ENCODE assay signal across 8 cellular contexts in the genomic region with DNA sequence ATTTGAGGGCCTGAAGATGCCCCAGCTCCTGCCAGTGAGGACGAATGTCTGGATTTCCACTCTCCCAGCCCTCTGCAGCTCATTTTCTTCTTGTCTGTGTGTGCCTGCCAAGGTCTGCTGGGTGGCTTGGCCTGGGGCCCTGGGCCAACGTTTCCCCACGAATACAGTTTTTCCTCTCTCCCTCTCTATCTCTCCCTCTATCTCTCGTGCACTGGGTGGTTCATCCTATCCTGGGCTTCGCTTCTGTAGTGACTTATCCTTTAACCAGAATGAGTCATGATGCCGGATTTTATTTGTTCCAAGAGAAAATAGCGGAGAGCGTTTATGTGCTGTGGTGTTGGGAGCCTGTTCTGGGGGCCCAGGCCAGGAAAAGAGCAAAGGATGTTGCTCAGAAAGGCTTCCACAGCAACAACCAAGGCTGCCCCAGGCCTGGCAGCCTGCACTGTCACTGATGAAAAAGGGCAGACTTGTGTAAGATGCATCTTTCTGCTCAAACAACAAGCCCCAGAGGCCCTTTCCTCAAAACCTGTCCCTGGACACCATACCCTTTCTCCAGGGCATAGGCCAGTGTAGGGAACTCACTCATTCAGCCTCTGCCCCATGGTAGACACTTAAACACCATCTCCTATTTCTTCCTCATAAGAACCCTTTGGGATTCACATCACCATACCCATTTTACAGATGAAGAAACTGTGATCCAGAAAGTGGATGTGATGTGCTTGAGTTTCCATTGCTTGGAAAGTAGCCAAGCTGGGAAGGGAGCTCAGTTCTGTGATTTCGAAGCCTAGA. TPM values are rescaled to one million over a fixed set of nuclear protein-coding genes. Genes with fewer than 3 reads are reported as not detected.
A peak's percentile ranks its signal among the peaks of the same experiment; 100 is the strongest.
DNase-seq lines count a peak whose midpoint lies in the region; ATAC-seq and TF ChIP-seq lines count a peak whose summit lies in the region.
"Had no signal": no experiment of that assay in that cellular context is flagged by ENCODE, and none has a peak within 500 bp of the region (broad histone marks: within the 10 kb centered on the region; RNA-seq: fewer than 3 reads in every experiment).

No MANE protein-coding gene starts in this region.

- H3K4me1 ChIP-seq in body of pancreas: no peaks in the 10 kb centered on the region
- H3K4me1 ChIP-seq in transverse colon: no peaks in the 10 kb centered on the region

- DNase-seq in HT1080 (ENCODE audit: low read depth) (peak; percentile 96), body of pancreas (peak in 1 of 4 donors; percentile 14), iris pigment epithelial cell (ENCODE audit: low read depth) (peak; percentile 90), transverse colon (no peak), germinal center (ENCODE audit: low spot score) (no peak), SK-N-DZ (ENCODE audit: low spot score) (no peak)
- DNase-seq: NCI-H446 treated with DMSO at 0.1 percent for 48 hours had no signal

- no peak overlapping the region for H3K4me3 ChIP-seq in body of pancreas
- H3K4me3 ChIP-seq in transverse colon: no peak overlapping the region

- TF ChIP-seq POLR2A in body of pancreas (IDR thresholded peaks at IDR 0.05): no peak
- no peak for TF ChIP-seq POLR2A in transverse colon (IDR thresholded peaks at IDR 0.05)

- in situ Hi-C loops in transverse colon (cut with MboI; ENCODE audit: low pct_ligation_motif_present in 1 of 4, low pct_unique_long_range_greater_than_20kb in 1 of 4, low sequenced_read_pairs in 3 of 4): loop anchor here in 3 of 4 donors (5.0 to 25.0 kb wide), 3 partner anchors 80 to 147 kb away; a partner anchor contains a TSS

- WGBS in body of pancreas, 2 donors: 67 to 75% methylated on average over 8 to 9 of the region's 9 CpGs
- WGBS in transverse colon (ENCODE audit: low coverage in 1 of 2), 2 donors: 65 to 69% methylated on average over 9 of the region's 9 CpGs

- H3K27me3 ChIP-seq in body of pancreas: no peaks in the 10 kb centered on the region
- peaks cover 4% of the 10 kb centered on the region for H3K27me3 ChIP-seq in transverse colon

- intact Hi-C loops in body of pancreas (cut with DNase I): loop anchor here (5.0 kb wide), 1 partner anchor 82 kb away; no protein-coding TSS in a partner anchor
- intact Hi-C loops in transverse colon (cut with DNase I; ENCODE audit: low total_unique reads): loop anchor here (5.0 kb wide), 1 partner anchor 77 kb away; no protein-coding TSS in a partner anchor

- TF ChIP-seq CTCF in body of pancreas (IDR thresholded peaks at IDR 0.05) (no peak), transverse colon (IDR thresholded peaks at IDR 0.05) (no peak)

- H3K9me3 ChIP-seq in body of pancreas: no peaks in the 10 kb centered on the region
- H3K9me3 ChIP-seq in transverse colon: no peaks in the 10 kb centered on the region

- ATAC-seq in body of pancreas: peak; percentile 33
- no peak for ATAC-seq in GM21723 (IDR thresholded peaks at IDR 0.05; ENCODE audit: unreplicated experiment)

- no peaks in the 10 kb centered on the region for H3K36me3 ChIP-seq in body of pancreas (replicated peaks in 1 of 2; ENCODE audit: insufficient read depth in 1 of 2, low read depth in 2 of 2)
- no peaks in the 10 kb centered on the region for H3K36me3 ChIP-seq in transverse colon

- TF ChIP-seq EP300 in transverse colon (IDR thresholded peaks at IDR 0.05; ENCODE audit: low read depth): no peak

- H3K27ac ChIP-seq in body of pancreas: no peak overlapping the region
- peak overlapping the region; percentile 30 to 60 (median 50) for H3K27ac ChIP-seq in transverse colon

RNA-seq across cellular contexts. Expression of a gene that starts 47.3 kb away (rescaled TPM):
- 0.77 and 2.1 TPM in 2 replicates for total RNA-seq in HT1080 (2014; rRNA removed; shearing (Covaris generic))
- 4.6 and 5.2 TPM in 2 replicates for polyA plus RNA-seq in HT1080 (2015; cell fraction: cytosol; rRNA removed)
- 16.5 and 19.3 TPM in 2 replicates for polyA plus RNA-seq in HT1080 (2015; cell fraction: nucleus; rRNA removed)
- total RNA-seq in body of pancreas: 1 to 10 TPM in 1 of 2 donors, under 1 TPM in 1; 0.99 to 1.0 TPM
- 1 to 10 TPM in 2 of 4 donors, under 1 TPM in 2; 0.37 to 3.2 (median 1.1) TPM for total RNA-seq in transverse colon
- polyA plus RNA-seq in SK-N-DZ (2014; cell fraction: cytosol; rRNA removed): 0.48 and 0.77 TPM in 2 replicates
- 0.21 and 0.76 TPM in 2 replicates for polyA plus RNA-seq in SK-N-DZ (2014; cell fraction: nucleus; rRNA removed)

Comparison
In these comparisons a context has a peak if more than half of its experiments do, and no peak if none do; other contexts are left out.
1. DNase-seq: peak in HT1080 (single experiment) and iris pigment epithelial cell (single experiment); none in transverse colon (single experiment), germinal center (single experiment) and SK-N-DZ (single experiment).
2. H3K27ac ChIP-seq: peak in transverse colon (4 of 4); none in body of pancreas (0 of 4).